In the genomic region with DNA sequence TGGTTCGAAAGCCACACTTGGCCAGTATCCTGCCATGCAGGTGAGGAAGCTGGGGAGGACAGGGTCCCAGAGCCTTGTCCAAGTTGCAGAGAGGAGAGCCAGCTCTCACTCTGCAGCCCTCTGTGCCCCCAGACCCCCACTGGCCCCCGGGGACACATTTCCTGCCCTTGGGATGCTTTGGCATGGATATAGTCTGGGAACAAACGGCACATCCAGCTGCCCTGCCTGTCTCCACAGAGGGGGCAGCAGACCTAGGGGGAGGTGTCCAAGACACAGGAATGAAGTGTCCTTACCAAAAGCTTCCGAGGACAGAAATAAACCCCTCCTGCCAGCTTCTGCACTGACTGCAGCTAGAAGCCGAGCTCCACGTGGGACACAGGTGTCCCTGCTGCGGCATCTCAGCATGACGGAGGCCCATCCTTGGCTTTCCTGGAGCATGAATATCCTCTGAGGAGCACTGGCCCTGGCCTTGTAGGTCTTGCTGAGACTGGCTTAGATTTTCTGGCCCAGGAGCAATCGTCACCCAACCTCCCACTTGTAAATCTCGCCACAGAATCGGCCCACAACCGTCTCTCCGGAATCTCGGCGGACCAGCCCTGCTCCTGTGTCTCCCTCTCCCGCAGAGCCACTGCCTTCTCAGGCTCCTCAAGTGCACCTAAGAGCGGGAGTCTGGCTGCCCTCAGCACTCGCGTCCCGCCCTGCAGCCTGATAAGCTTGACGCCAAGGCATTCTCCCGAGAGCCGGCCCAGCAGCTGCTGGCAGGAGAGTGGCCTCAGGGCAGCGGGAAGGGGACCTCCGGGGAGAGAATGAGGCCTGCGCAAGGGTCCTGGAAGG, we compare ENCODE assay signal across 1 cellular context.
A peak's percentile ranks its signal among the peaks of the same experiment; 100 is the strongest.
TF ChIP-seq lines count a peak whose summit lies in the region.

No MANE protein-coding gene starts in this region.

TF ChIP-seq in HepG2, 621 proteins besides CTCF, POLR2A, EP300 and RAD21 (continued from another document and continues in another):
- TF ChIP-seq, protein P1, sequence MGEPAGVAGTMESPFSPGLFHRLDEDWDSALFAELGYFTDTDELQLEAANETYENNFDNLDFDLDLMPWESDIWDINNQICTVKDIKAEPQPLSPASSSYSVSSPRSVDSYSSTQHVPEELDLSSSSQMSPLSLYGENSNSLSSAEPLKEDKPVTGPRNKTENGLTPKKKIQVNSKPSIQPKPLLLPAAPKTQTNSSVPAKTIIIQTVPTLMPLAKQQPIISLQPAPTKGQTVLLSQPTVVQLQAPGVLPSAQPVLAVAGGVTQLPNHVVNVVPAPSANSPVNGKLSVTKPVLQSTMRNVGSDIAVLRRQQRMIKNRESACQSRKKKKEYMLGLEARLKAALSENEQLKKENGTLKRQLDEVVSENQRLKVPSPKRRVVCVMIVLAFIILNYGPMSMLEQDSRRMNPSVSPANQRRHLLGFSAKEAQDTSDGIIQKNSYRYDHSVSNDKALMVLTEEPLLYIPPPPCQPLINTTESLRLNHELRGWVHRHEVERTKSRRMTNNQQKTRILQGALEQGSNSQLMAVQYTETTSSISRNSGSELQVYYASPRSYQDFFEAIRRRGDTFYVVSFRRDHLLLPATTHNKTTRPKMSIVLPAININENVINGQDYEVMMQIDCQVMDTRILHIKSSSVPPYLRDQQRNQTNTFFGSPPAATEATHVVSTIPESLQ (CRISPR knock-in tag; conservative IDR thresholded peaks at IDR 0.05), result no peak
- TF ChIP-seq, protein P2, sequence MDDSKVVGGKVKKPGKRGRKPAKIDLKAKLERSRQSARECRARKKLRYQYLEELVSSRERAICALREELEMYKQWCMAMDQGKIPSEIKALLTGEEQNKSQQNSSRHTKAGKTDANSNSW (CRISPR knock-in tag; IDR thresholded peaks at IDR 0.05; ENCODE audit: borderline replicate concordance), result no peak
- TF ChIP-seq, protein P3, sequence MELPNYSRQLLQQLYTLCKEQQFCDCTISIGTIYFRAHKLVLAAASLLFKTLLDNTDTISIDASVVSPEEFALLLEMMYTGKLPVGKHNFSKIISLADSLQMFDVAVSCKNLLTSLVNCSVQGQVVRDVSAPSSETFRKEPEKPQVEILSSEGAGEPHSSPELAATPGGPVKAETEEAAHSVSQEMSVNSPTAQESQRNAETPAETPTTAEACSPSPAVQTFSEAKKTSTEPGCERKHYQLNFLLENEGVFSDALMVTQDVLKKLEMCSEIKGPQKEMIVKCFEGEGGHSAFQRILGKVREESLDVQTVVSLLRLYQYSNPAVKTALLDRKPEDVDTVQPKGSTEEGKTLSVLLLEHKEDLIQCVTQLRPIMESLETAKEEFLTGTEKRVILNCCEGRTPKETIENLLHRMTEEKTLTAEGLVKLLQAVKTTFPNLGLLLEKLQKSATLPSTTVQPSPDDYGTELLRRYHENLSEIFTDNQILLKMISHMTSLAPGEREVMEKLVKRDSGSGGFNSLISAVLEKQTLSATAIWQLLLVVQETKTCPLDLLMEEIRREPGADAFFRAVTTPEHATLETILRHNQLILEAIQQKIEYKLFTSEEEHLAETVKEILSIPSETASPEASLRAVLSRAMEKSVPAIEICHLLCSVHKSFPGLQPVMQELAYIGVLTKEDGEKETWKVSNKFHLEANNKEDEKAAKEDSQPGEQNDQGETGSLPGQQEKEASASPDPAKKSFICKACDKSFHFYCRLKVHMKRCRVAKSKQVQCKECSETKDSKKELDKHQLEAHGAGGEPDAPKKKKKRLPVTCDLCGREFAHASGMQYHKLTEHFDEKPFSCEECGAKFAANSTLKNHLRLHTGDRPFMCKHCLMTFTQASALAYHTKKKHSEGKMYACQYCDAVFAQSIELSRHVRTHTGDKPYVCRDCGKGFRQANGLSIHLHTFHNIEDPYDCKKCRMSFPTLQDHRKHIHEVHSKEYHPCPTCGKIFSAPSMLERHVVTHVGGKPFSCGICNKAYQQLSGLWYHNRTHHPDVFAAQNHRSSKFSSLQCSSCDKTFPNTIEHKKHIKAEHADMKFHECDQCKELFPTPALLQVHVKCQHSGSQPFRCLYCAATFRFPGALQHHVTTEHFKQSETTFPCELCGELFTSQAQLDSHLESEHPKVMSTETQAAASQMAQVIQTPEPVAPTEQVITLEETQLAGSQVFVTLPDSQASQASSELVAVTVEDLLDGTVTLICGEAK (IDR thresholded peaks at IDR 0.05), result no peak
- TF ChIP-seq, protein P3 (CRISPR knock-in tag; IDR thresholded peaks at IDR 0.05), result 0 out of 2 replicates have a peak, but pooled peaks have one; percentile 4
- TF ChIP-seq ZBTB20 (CRISPR knock-in tag; IDR thresholded peaks at IDR 0.05; ENCODE audit: borderline replicate concordance, low read depth), result no peak
- no peak for TF ChIP-seq ZNF251 (CRISPR knock-in tag; IDR thresholded peaks at IDR 0.05)
- TF ChIP-seq, protein P4, sequence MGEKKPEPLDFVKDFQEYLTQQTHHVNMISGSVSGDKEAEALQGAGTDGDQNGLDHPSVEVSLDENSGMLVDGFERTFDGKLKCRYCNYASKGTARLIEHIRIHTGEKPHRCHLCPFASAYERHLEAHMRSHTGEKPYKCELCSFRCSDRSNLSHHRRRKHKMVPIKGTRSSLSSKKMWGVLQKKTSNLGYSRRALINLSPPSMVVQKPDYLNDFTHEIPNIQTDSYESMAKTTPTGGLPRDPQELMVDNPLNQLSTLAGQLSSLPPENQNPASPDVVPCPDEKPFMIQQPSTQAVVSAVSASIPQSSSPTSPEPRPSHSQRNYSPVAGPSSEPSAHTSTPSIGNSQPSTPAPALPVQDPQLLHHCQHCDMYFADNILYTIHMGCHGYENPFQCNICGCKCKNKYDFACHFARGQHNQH (CRISPR knock-in tag; IDR thresholded peaks at IDR 0.05), result no peak
- TF ChIP-seq, protein P5, sequence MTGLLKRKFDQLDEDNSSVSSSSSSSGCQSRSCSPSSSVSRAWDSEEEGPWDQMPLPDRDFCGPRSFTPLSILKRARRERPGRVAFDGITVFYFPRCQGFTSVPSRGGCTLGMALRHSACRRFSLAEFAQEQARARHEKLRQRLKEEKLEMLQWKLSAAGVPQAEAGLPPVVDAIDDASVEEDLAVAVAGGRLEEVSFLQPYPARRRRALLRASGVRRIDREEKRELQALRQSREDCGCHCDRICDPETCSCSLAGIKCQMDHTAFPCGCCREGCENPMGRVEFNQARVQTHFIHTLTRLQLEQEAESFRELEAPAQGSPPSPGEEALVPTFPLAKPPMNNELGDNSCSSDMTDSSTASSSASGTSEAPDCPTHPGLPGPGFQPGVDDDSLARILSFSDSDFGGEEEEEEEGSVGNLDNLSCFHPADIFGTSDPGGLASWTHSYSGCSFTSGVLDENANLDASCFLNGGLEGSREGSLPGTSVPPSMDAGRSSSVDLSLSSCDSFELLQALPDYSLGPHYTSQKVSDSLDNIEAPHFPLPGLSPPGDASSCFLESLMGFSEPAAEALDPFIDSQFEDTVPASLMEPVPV (CRISPR knock-in tag; IDR thresholded peaks at IDR 0.05), result no peak
- TF ChIP-seq STAT5B (CRISPR knock-in tag; IDR thresholded peaks at IDR 0.05), result no peak
- no peak for TF ChIP-seq MED1 (CRISPR knock-in tag; IDR thresholded peaks at IDR 0.05)
- TF ChIP-seq KAT7 (CRISPR knock-in tag; IDR thresholded peaks at IDR 0.05; ENCODE audit: borderline replicate concordance), result no peak
- no peak for TF ChIP-seq ZNF839 (CRISPR knock-in tag; IDR thresholded peaks at IDR 0.05; ENCODE audit: borderline replicate concordance)
- TF ChIP-seq, protein P6, sequence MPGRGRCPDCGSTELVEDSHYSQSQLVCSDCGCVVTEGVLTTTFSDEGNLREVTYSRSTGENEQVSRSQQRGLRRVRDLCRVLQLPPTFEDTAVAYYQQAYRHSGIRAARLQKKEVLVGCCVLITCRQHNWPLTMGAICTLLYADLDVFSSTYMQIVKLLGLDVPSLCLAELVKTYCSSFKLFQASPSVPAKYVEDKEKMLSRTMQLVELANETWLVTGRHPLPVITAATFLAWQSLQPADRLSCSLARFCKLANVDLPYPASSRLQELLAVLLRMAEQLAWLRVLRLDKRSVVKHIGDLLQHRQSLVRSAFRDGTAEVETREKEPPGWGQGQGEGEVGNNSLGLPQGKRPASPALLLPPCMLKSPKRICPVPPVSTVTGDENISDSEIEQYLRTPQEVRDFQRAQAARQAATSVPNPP (CRISPR knock-in tag; IDR thresholded peaks at IDR 0.05), result no peak
- peak; percentile 3; the same call in 1 of the 2 replicates for TF ChIP-seq POLR2G (IDR thresholded peaks at IDR 0.05; ENCODE audit: low read depth, low read length)
- TF ChIP-seq, protein P7, sequence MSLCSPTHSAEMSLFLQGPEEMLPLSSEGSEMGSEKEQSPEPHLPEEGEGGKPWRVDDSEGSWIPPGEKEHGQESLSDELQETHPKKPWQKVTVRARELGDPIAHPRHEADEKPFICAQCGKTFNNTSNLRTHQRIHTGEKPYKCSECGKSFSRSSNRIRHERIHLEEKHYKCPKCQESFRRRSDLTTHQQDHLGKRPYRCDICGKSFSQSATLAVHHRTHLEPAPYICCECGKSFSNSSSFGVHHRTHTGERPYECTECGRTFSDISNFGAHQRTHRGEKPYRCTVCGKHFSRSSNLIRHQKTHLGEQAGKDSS (CRISPR knock-in tag; IDR thresholded peaks at IDR 0.05; ENCODE audit: borderline replicate concordance, low read depth), result peak; percentile 55; the same call in 1 of the 2 replicates
- no peak for TF ChIP-seq ZSCAN30 (CRISPR knock-in tag; IDR thresholded peaks at IDR 0.05)
- TF ChIP-seq, protein P8, sequence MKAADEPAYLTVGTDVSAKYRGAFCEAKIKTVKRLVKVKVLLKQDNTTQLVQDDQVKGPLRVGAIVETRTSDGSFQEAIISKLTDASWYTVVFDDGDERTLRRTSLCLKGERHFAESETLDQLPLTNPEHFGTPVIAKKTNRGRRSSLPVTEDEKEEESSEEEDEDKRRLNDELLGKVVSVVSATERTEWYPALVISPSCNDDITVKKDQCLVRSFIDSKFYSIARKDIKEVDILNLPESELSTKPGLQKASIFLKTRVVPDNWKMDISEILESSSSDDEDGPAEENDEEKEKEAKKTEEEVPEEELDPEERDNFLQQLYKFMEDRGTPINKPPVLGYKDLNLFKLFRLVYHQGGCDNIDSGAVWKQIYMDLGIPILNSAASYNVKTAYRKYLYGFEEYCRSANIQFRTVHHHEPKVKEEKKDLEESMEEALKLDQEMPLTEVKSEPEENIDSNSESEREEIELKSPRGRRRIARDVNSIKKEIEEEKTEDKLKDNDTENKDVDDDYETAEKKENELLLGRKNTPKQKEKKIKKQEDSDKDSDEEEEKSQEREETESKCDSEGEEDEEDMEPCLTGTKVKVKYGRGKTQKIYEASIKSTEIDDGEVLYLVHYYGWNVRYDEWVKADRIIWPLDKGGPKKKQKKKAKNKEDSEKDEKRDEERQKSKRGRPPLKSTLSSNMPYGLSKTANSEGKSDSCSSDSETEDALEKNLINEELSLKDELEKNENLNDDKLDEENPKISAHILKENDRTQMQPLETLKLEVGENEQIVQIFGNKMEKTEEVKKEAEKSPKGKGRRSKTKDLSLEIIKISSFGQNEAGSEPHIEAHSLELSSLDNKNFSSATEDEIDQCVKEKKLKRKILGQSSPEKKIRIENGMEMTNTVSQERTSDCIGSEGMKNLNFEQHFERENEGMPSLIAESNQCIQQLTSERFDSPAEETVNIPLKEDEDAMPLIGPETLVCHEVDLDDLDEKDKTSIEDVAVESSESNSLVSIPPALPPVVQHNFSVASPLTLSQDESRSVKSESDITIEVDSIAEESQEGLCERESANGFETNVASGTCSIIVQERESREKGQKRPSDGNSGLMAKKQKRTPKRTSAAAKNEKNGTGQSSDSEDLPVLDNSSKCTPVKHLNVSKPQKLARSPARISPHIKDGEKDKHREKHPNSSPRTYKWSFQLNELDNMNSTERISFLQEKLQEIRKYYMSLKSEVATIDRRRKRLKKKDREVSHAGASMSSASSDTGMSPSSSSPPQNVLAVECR (CRISPR knock-in tag; IDR thresholded peaks at IDR 0.05; ENCODE audit: borderline replicate concordance), result no peak
- TF ChIP-seq NR3C1 (CRISPR knock-in tag; IDR thresholded peaks at IDR 0.05), result no peak
- no peak for TF ChIP-seq PLRG1 (conservative IDR thresholded peaks at IDR 0.05)
- 0 out of 2 replicates have a peak, but pooled peaks have one; percentile 34 for TF ChIP-seq ELF4 (CRISPR knock-in tag; IDR thresholded peaks at IDR 0.05; ENCODE audit: borderline replicate concordance)
- TF ChIP-seq NPAS2 (CRISPR knock-in tag; IDR thresholded peaks at IDR 0.05; ENCODE audit: borderline replicate concordance), result 0 out of 2 replicates have a peak, but pooled peaks have one; percentile 22
- no peak for TF ChIP-seq SP4 (CRISPR knock-in tag; IDR thresholded peaks at IDR 0.05)
- peak; percentile 66 for TF ChIP-seq RBM22 (optimal IDR thresholded peaks at IDR 0.05; ENCODE audit: low read length)
- no peak for TF ChIP-seq TBP (CRISPR knock-in tag; IDR thresholded peaks at IDR 0.05)
- TF ChIP-seq, protein P9, sequence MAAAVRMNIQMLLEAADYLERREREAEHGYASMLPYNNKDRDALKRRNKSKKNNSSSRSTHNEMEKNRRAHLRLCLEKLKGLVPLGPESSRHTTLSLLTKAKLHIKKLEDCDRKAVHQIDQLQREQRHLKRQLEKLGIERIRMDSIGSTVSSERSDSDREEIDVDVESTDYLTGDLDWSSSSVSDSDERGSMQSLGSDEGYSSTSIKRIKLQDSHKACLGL (CRISPR knock-in tag; IDR thresholded peaks at IDR 0.05), result no peak; the same call in 1 of the 2 replicates
